13 cellular contexts compared by ENCODE assay signal in genomic region chr12:12432373-12432772, GRCh38.
DNase-seq lines count a peak whose midpoint lies in the region; ATAC-seq and TF ChIP-seq lines count a peak whose summit lies in the region.
"Had no signal": no experiment of that assay in that cellular context is flagged by ENCODE, and none has a peak within 500 bp of the region (broad histone marks: within the 10 kb centered on the region; RNA-seq: fewer than 3 reads in every experiment).

No MANE protein-coding gene starts in this region.

- no peaks in the 10 kb centered on the region for H3K27me3 ChIP-seq in fibroblast of lung (ENCODE audit: control insufficient read depth, insufficient read depth, low read length)

- no peaks in the 10 kb centered on the region for H3K79me2 ChIP-seq in fibroblast of lung (ENCODE audit: control insufficient read depth, insufficient read depth, low read length)

- TF ChIP-seq CTCF in fibroblast of lung (conservative IDR thresholded peaks at IDR 0.05 in 1 of 2, IDR thresholded peaks at IDR 0.05 in 1 of 2; ENCODE audit: low read depth in 1 of 2, low read length in 2 of 2): no peak

- ATAC-seq in activated CD8-positive, alpha-beta memory T cell treated with anti-CD3 and anti-CD28 coated beads, Interleukin-2, amount 10 ng/mL, durations not matched to agents 7 days and 5 days: no peak
- no peak for ATAC-seq in stimulated activated effector memory CD8-positive, alpha-beta T cell treated with anti-CD3 and anti-CD28 coated beads, Interleukin-12 subunit alpha, Interleukin-12 subunit beta, amount 100 ng/mL, for 72 hours

- H3K4me1 Mint-ChIP-seq in activated CD8-positive, alpha-beta memory T cell treated with anti-CD3 and anti-CD28 coated beads, Interleukin-2, amount 10 ng/mL, durations not matched to agents 7 days and 5 days: peaks cover 75% of the 10 kb centered on the region
- peaks cover 75% of the 10 kb centered on the region for H3K4me1 Mint-ChIP-seq in stimulated activated effector memory CD8-positive, alpha-beta T cell treated with anti-CD3 and anti-CD28 coated beads, Interleukin-12 subunit alpha, Interleukin-12 subunit beta, amount 100 ng/mL, for 72 hours

- peak overlapping the region; percentile 24 for H3K4me3 Mint-ChIP-seq in activated CD8-positive, alpha-beta memory T cell treated with anti-CD3 and anti-CD28 coated beads, Interleukin-2, amount 10 ng/mL, durations not matched to agents 7 days and 5 days
- peak overlapping the region; percentile 63 for H3K4me3 Mint-ChIP-seq in stimulated activated effector memory CD8-positive, alpha-beta T cell treated with anti-CD3 and anti-CD28 coated beads, Interleukin-12 subunit alpha, Interleukin-12 subunit beta, amount 100 ng/mL, for 72 hours
- H3K4me3 Mint-ChIP-seq: activated naive CD4-positive, alpha-beta T cell treated with anti-CD3 and anti-CD28 coated beads for 36 hours had no signal

- peak overlapping the region; percentile 84 for H3K27ac Mint-ChIP-seq in activated CD8-positive, alpha-beta memory T cell treated with anti-CD3 and anti-CD28 coated beads, Interleukin-2, amount 10 ng/mL, durations not matched to agents 7 days and 5 days
- H3K27ac Mint-ChIP-seq in stimulated activated effector memory CD8-positive, alpha-beta T cell treated with anti-CD3 and anti-CD28 coated beads, Interleukin-12 subunit alpha, Interleukin-12 subunit beta, amount 100 ng/mL, for 72 hours: peak overlapping the region; percentile 75
- H3K27ac Mint-ChIP-seq: activated naive CD4-positive, alpha-beta T cell treated with anti-CD3 and anti-CD28 coated beads for 36 hours had no signal

- DNase-seq in activated CD8-positive, alpha-beta memory T cell treated with anti-CD3 and anti-CD28 coated beads, Interleukin-2, amount 10 ng/mL, durations not matched to agents 7 days and 5 days: no peak
- no peak for DNase-seq in activated CD8-positive, alpha-beta memory T cell treated with anti-CD3 and anti-CD28 coated beads for 24 hours
- DNase-seq in RPMI7951 (ENCODE audit: low read depth) (peak; percentile 33), fibroblast of lung (ENCODE audit: low read depth in 2 of 2) (peak; percentile 74 to 99), amygdala (lab: John Stamatoyannopoulos, UW) (no peak)
- no peak for DNase-seq in stimulated activated effector memory CD8-positive, alpha-beta T cell treated with anti-CD3 and anti-CD28 coated beads, Interleukin-12 subunit alpha, Interleukin-12 subunit beta, amount 100 ng/mL, for 72 hours (ENCODE audit: low spot score in 2 of 2)
- DNase-seq in central memory CD4-positive, alpha-beta T cell: no peak
- DNase-seq in NK-92 treated with Interleukin-12 subunit alpha and Interleukin-12 subunit beta, amount 100 ng/mL, for 24 hours (lab: John Stamatoyannopoulos, UW): no peak
- DNase-seq: activated naive CD4-positive, alpha-beta T cell treated with anti-CD3 and anti-CD28 coated beads for 36 hours; C1 segment of cervical spinal cord; H7; NCI-H510A treated with DMSO at 0.1 percent for 48 hours had no signal

- H3K4me3 ChIP-seq in fibroblast of lung (replicated peaks in 1 of 4; ENCODE audit: control extremely low read depth in 1 of 4, insufficient read depth in 1 of 4, low read depth in 3 of 4, low read length in 4 of 4): peak overlapping the region in 2 of 4 experiments; percentile 12 to 15

- H3K9ac ChIP-seq in fibroblast of lung (ENCODE audit: insufficient read depth, low read length): no peak overlapping the region

- CTCF ChIA-PET in activated CD8-positive, alpha-beta memory T cell treated with anti-CD3 and anti-CD28 coated beads, Interleukin-2, amount 10 ng/mL, durations not matched to agents 7 days and 5 days (lab: Charles Lee): interaction anchor here (0.6 to 2.1 kb wide), 2 partner anchors 56 to 235 kb away, joined by 3 to 8 read pairs; no protein-coding TSS in a partner anchor

- peaks cover 27% of the 10 kb centered on the region for H3K36me3 Mint-ChIP-seq in activated CD8-positive, alpha-beta memory T cell treated with anti-CD3 and anti-CD28 coated beads, Interleukin-2, amount 10 ng/mL, durations not matched to agents 7 days and 5 days
- peaks cover 18% of the 10 kb centered on the region for H3K36me3 Mint-ChIP-seq in stimulated activated effector memory CD8-positive, alpha-beta T cell treated with anti-CD3 and anti-CD28 coated beads, Interleukin-12 subunit alpha, Interleukin-12 subunit beta, amount 100 ng/mL, for 72 hours

- peak overlapping the region; percentile 69 for H3K4me2 ChIP-seq in fibroblast of lung (ENCODE audit: extremely low read depth, insufficient read depth, low read length)

- H4K20me1 ChIP-seq in fibroblast of lung (ENCODE audit: control insufficient read depth, extremely low read depth, insufficient read depth, low read length): no peaks in the 10 kb centered on the region

- H3K9me3 ChIP-seq in fibroblast of lung (ENCODE audit: control insufficient read depth, insufficient read depth, low read depth, low read length): no peaks in the 10 kb centered on the region

- no peak overlapping the region for H2AFZ ChIP-seq in fibroblast of lung (ENCODE audit: low read length)

- H3K36me3 ChIP-seq in fibroblast of lung (ENCODE audit: control insufficient read depth, insufficient read depth, low read length): no peaks in the 10 kb centered on the region

- H3K27ac ChIP-seq in fibroblast of lung (ENCODE audit: insufficient read depth, low read length): peak overlapping the region; percentile 52
- H3K27ac ChIP-seq: HL-60 had no signal

- peaks cover 5% of the 10 kb centered on the region for H3K9me3 Mint-ChIP-seq in activated CD8-positive, alpha-beta memory T cell treated with anti-CD3 and anti-CD28 coated beads, Interleukin-2, amount 10 ng/mL, durations not matched to agents 7 days and 5 days (ENCODE audit: low read depth)
- no peaks in the 10 kb centered on the region for H3K9me3 Mint-ChIP-seq in stimulated activated effector memory CD8-positive, alpha-beta T cell treated with anti-CD3 and anti-CD28 coated beads, Interleukin-12 subunit alpha, Interleukin-12 subunit beta, amount 100 ng/mL, for 72 hours

- peaks cover 16% of the 10 kb centered on the region for H3K4me1 ChIP-seq in fibroblast of lung (ENCODE audit: control insufficient read depth, extremely low read depth, insufficient read depth, low read length)

- no peaks in the 10 kb centered on the region for H3K27me3 Mint-ChIP-seq in activated CD8-positive, alpha-beta memory T cell treated with anti-CD3 and anti-CD28 coated beads, Interleukin-2, amount 10 ng/mL, durations not matched to agents 7 days and 5 days

Comparison
In these comparisons a context has a peak if more than half of its experiments do, and no peak if none do; other contexts are left out.
1. DNase-seq: peak in RPMI7951 (single experiment) and fibroblast of lung (2 of 2); none in activated CD8-positive, alpha-beta memory T cell treated with anti-CD3 and anti-CD28 coated beads, Interleukin-2, amount 10 ng/mL, durations not matched to agents 7 days and 5 days (single experiment), activated CD8-positive, alpha-beta memory T cell treated with anti-CD3 and anti-CD28 coated beads for 24 hours (single experiment), stimulated activated effector memory CD8-positive, alpha-beta T cell treated with anti-CD3 and anti-CD28 coated beads, Interleukin-12 subunit alpha, Interleukin-12 subunit beta, amount 100 ng/mL, for 72 hours (0 of 2), central memory CD4-positive, alpha-beta T cell (single experiment), amygdala (0 of 56) and NK-92 treated with Interleukin-12 subunit alpha and Interleukin-12 subunit beta, amount 100 ng/mL, for 24 hours (single experiment).